Comparison of ENCODE assay signal across 19 cellular contexts in the genomic region with DNA sequence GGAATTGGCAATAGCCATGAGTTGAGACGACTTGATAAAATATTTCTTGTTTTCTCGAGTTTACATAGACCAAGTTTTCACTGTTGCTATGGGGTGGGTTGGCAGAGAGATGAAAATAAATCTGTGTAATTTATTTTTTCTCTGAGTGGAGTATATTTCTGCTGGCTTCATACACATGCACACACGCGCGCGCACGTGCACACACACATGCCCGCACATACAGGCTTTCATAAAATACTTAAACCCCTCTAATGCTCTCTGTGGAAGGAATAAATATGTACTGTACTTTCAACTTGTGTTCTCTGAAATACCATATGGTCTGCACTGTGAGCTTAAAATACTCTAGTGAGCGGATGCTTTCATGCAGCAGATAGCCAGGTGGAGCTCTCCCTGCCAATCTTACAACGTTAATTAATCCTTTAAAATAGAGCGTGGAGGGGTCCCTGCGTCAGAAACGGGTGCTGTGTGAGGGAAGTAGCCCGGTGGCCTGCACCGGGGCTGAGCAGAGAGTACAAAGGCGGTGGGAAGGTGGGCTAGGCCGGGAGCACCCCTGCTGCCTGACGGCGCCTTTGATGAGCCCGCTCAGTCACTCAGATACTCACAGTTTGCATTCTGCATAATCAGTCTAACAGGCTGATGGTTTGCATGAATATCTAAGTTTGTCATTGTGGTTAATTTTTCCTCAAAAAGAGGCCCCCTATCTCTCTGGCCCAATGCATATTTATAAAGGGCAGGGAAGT. TPM values are rescaled to one million over a fixed set of nuclear protein-coding genes. Genes with fewer than 3 reads are reported as not detected.
DNase-seq lines count a peak whose midpoint lies in the region; ATAC-seq and TF ChIP-seq lines count a peak whose summit lies in the region.
"Had no signal": no experiment of that assay in that cellular context is flagged by ENCODE, and none has a peak within 500 bp of the region (broad histone marks: within the 10 kb centered on the region; RNA-seq: fewer than 3 reads in every experiment).

No MANE protein-coding gene starts in this region.

- H3K9ac ChIP-seq in Loucy (ENCODE audit: low read depth, low read length, poor library complexity, severe bottlenecking), result no peak overlapping the region
- no peak overlapping the region for H3K9ac ChIP-seq in neural progenitor cell

- H3K27me3 Mint-ChIP-seq in neural progenitor cell (ENCODE audit: insufficient read depth, low read depth) (peaks cover 5% of the 10 kb centered on the region), endothelial cell (ENCODE audit: unreplicated experiment) (peaks cover 1% of the 10 kb centered on the region)
- no peaks in the 10 kb centered on the region for H3K27me3 Mint-ChIP-seq in stimulated activated naive CD8-positive, alpha-beta T cell treated with anti-CD3 and anti-CD28 coated beads, Interleukin-15, amount 100 ng/mL, for 72 hours

- H4K20me1 ChIP-seq in Loucy (ENCODE audit: insufficient read depth, low read length, poor library complexity, severe bottlenecking), result no peaks in the 10 kb centered on the region
- H4K20me1 ChIP-seq in neural progenitor cell (ENCODE audit: low read depth), result no peaks in the 10 kb centered on the region

- H3K27me3 ChIP-seq in Loucy (ENCODE audit: insufficient read depth, low read length, poor library complexity, severe bottlenecking), result no peaks in the 10 kb centered on the region
- H3K27me3 ChIP-seq in neural progenitor cell, result no peaks in the 10 kb centered on the region

- H3K4me2 ChIP-seq in Loucy (ENCODE audit: low read depth, low read length, poor library complexity, severe bottlenecking) (no peak overlapping the region), neural progenitor cell (no peak overlapping the region)

- H3K27ac ChIP-seq in neural progenitor cell, result no peak overlapping the region

- H3K36me3 Mint-ChIP-seq in neural progenitor cell, result no peaks in the 10 kb centered on the region
- H3K36me3 Mint-ChIP-seq in endothelial cell (ENCODE audit: low read depth, unreplicated experiment), result no peaks in the 10 kb centered on the region
- H3K36me3 Mint-ChIP-seq: IgD-negative memory B cell had no signal

- ATAC-seq in stimulated activated naive CD8-positive, alpha-beta T cell treated with anti-CD3 and anti-CD28 coated beads, Interleukin-15, amount 100 ng/mL, for 72 hours, result no peak

- H3K79me2 ChIP-seq in Loucy (ENCODE audit: insufficient read depth, low read length), result no peaks in the 10 kb centered on the region
- no peaks in the 10 kb centered on the region for H3K79me2 ChIP-seq in neural progenitor cell (ENCODE audit: low read depth)

- H3K4me3 Mint-ChIP-seq in neural progenitor cell (no peak overlapping the region), endothelial cell (ENCODE audit: unreplicated experiment) (no peak overlapping the region)
- H3K4me3 Mint-ChIP-seq in stimulated activated naive CD8-positive, alpha-beta T cell treated with anti-CD3 and anti-CD28 coated beads, Interleukin-15, amount 100 ng/mL, for 72 hours, result no peak overlapping the region
- H3K4me3 Mint-ChIP-seq: B cell; CD4-positive, alpha-beta T cell; IgD-negative memory B cell had no signal

- in situ Hi-C loops in G401 (cut with HindIII; ENCODE audit: low sequenced_read_pairs), result no loop called here

- DNase-seq in G401 (ENCODE audit: low spot score) (peak; percentile 82), cerebellum (ENCODE audit: low spot score) (peak; percentile 68), neural progenitor cell (ENCODE audit: low spot score) (no peak), endothelial cell (ENCODE audit: low spot score) (no peak), NCI-H774 (lab: John Stamatoyannopoulos, UW) (no peak)
- DNase-seq in stimulated activated naive CD8-positive, alpha-beta T cell treated with anti-CD3 and anti-CD28 coated beads, Interleukin-15, amount 100 ng/mL, for 72 hours, result no peak
- no peak for DNase-seq in activated T-cell treated with anti-CD3 and anti-CD28 coated beads, Interleukin-2, amount 50 U/mL, for 48 hours
- DNase-seq: CD4-positive, alpha-beta T cell; DND-41; GDM1; MV-4-11; NCI-H1417; NCI-H2029; NCI-H510A treated with DMSO at 0.1 percent for 48 hours; SHP77 treated with DMSO at 0.1 percent for 48 hours; T-helper 1 cell had no signal

- no peaks in the 10 kb centered on the region for H3F3A ChIP-seq in Loucy (ENCODE audit: low read depth)
- no peaks in the 10 kb centered on the region for H3F3A ChIP-seq in neural progenitor cell (ENCODE audit: low read depth)

- peaks cover 12% of the 10 kb centered on the region for H3K4me1 Mint-ChIP-seq in neural progenitor cell
- H3K4me1 Mint-ChIP-seq in endothelial cell (ENCODE audit: unreplicated experiment), result peaks cover 3% of the 10 kb centered on the region
- peaks cover 27% of the 10 kb centered on the region for H3K4me1 Mint-ChIP-seq in stimulated activated naive CD8-positive, alpha-beta T cell treated with anti-CD3 and anti-CD28 coated beads, Interleukin-15, amount 100 ng/mL, for 72 hours
- H3K4me1 Mint-ChIP-seq: B cell had no signal

- H3K36me3 ChIP-seq in Loucy (ENCODE audit: insufficient read depth, low read length) (no peaks in the 10 kb centered on the region), neural progenitor cell (no peaks in the 10 kb centered on the region)

- H3K9me3 ChIP-seq in Loucy (ENCODE audit: insufficient read depth, low read depth, low read length) (no peaks in the 10 kb centered on the region), neural progenitor cell (ENCODE audit: low read depth) (no peaks in the 10 kb centered on the region)

- no peak for TF ChIP-seq CTCF in Loucy (conservative IDR thresholded peaks at IDR 0.05; ENCODE audit: low read length)
- TF ChIP-seq CTCF in neural progenitor cell (IDR thresholded peaks at IDR 0.05), result no peak
- TF ChIP-seq CTCF in endothelial cell (IDR thresholded peaks at IDR 0.05; ENCODE audit: unreplicated experiment), result no peak

- H3K4me1 ChIP-seq in Loucy (ENCODE audit: insufficient read depth, low read length, poor library complexity, severe bottlenecking) (peaks cover 3% of the 10 kb centered on the region), neural progenitor cell (no peaks in the 10 kb centered on the region)

- H2AFZ ChIP-seq in Loucy (ENCODE audit: low read length), result peak overlapping the region; percentile 39; the same call in 1 of the 2 replicates
- no peak overlapping the region for H2AFZ ChIP-seq in neural progenitor cell (replicated peaks)

- H3K9me3 Mint-ChIP-seq in neural progenitor cell (no peaks in the 10 kb centered on the region), endothelial cell (ENCODE audit: unreplicated experiment) (no peaks in the 10 kb centered on the region)
- H3K9me3 Mint-ChIP-seq in stimulated activated naive CD8-positive, alpha-beta T cell treated with anti-CD3 and anti-CD28 coated beads, Interleukin-15, amount 100 ng/mL, for 72 hours, result no peaks in the 10 kb centered on the region
- H3K9me3 Mint-ChIP-seq: CD4-positive, alpha-beta T cell; IgD-negative memory B cell had no signal

- H3K27ac Mint-ChIP-seq in neural progenitor cell (peak overlapping the region; percentile 11), endothelial cell (ENCODE audit: unreplicated experiment) (no peak overlapping the region)
- H3K27ac Mint-ChIP-seq in stimulated activated naive CD8-positive, alpha-beta T cell treated with anti-CD3 and anti-CD28 coated beads, Interleukin-15, amount 100 ng/mL, for 72 hours, result no peak overlapping the region
- H3K27ac Mint-ChIP-seq: B cell; CD4-positive, alpha-beta T cell; IgD-negative memory B cell had no signal

- no peaks in the 10 kb centered on the region for H3K9me2 ChIP-seq in Loucy (replicated peaks; ENCODE audit: low read depth, low read length)

- no peak overlapping the region for H3K4me3 ChIP-seq in Loucy (ENCODE audit: low read length, poor library complexity, severe bottlenecking)
- H3K4me3 ChIP-seq in neural progenitor cell, result no peak overlapping the region

RNA-seq across cellular contexts. Expression of gene CCNE1, which starts 44.1 kb away (rescaled TPM):
- total RNA-seq in G401 (2014; rRNA removed; shearing (Covaris generic)), result 50.8 and 76.0 TPM in 2 replicates
- 3.7 TPM for total RNA-seq in cerebellum
- total RNA-seq in neural progenitor cell (ENCODE audit: low replicate concordance), result 31.4 and 34.5 TPM in 2 replicates
- 2.3 TPM for total RNA-seq in endothelial cell (ENCODE audit: unreplicated experiment)

Comparison
In these comparisons a context has a peak if more than half of its experiments do, and no peak if none do; other contexts are left out.
1. DNase-seq: peak in G401 (single experiment) and cerebellum (single experiment); none in neural progenitor cell (single experiment), endothelial cell (single experiment), stimulated activated naive CD8-positive, alpha-beta T cell treated with anti-CD3 and anti-CD28 coated beads, Interleukin-15, amount 100 ng/mL, for 72 hours (0 of 2), NCI-H774 (single experiment) and activated T-cell treated with anti-CD3 and anti-CD28 coated beads, Interleukin-2, amount 50 U/mL, for 48 hours (0 of 2).